Comparison of ENCODE assay signal across 16 cellular contexts in the genomic region with DNA sequence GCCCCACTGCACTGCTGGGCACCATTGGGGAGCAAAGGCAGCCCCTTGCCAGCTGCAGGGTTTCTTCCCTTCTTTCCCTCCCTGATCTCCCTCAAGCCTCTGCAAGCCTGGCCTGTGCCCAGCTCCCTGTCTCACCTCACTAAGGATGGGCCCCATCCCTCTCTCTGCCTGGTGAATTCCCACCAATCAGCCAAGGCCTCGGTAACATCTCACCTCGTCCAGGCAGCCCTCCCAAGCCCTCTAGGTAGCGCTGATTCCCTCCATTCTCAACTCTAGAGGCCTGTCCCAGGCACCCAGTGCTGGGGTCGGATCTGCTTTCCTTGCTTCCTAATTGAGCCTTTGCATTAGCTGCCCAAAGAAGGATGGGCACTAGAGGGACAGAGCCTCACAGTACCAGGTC.
DNase-seq lines count a peak whose midpoint lies in the region; ATAC-seq and TF ChIP-seq lines count a peak whose summit lies in the region.
"Had no signal": no experiment of that assay in that cellular context is flagged by ENCODE, and none has a peak within 500 bp of the region (broad histone marks: within the 10 kb centered on the region; RNA-seq: fewer than 3 reads in every experiment).

No MANE protein-coding gene starts in this region.

- no peaks in the 10 kb centered on the region for H3K4me1 Mint-ChIP-seq in stimulated activated naive CD8-positive, alpha-beta T cell treated with anti-CD3 and anti-CD28 coated beads, Interleukin-15, amount 100 ng/mL, for 72 hours
- peaks cover 50% of the 10 kb centered on the region for H3K4me1 Mint-ChIP-seq in mesothelial cell of epicardium
- H3K4me1 Mint-ChIP-seq in activated T-cell treated with anti-CD3 and anti-CD28 coated beads, Interleukin-2, amount 50 U/mL, for 24 hours (ENCODE audit: low read depth) = no peaks in the 10 kb centered on the region

- peaks cover 15% of the 10 kb centered on the region for H3K27me3 Mint-ChIP-seq in stimulated activated naive CD8-positive, alpha-beta T cell treated with anti-CD3 and anti-CD28 coated beads, Interleukin-15, amount 100 ng/mL, for 72 hours
- no peaks in the 10 kb centered on the region for H3K27me3 Mint-ChIP-seq in mesothelial cell of epicardium (ENCODE audit: low read depth)
- peaks cover 15% of the 10 kb centered on the region for H3K27me3 Mint-ChIP-seq in activated T-cell treated with anti-CD3 and anti-CD28 coated beads, Interleukin-2, amount 50 U/mL, for 24 hours

- no peaks in the 10 kb centered on the region for H3K36me3 Mint-ChIP-seq in mesothelial cell of epicardium
- no peaks in the 10 kb centered on the region for H3K36me3 Mint-ChIP-seq in activated T-cell treated with anti-CD3 and anti-CD28 coated beads, Interleukin-2, amount 50 U/mL, for 24 hours (ENCODE audit: low read depth)

- peak overlapping the region in 1 of 2 donors; percentile 76 for H3K27ac Mint-ChIP-seq in stimulated activated naive CD8-positive, alpha-beta T cell treated with anti-CD3 and anti-CD28 coated beads, Interleukin-15, amount 100 ng/mL, for 72 hours
- H3K27ac Mint-ChIP-seq in mesothelial cell of epicardium = peak overlapping the region; percentile 97
- no peak overlapping the region for H3K27ac Mint-ChIP-seq in activated T-cell treated with anti-CD3 and anti-CD28 coated beads, Interleukin-2, amount 50 U/mL, for 24 hours
- H3K27ac Mint-ChIP-seq: CD4-positive, alpha-beta T cell had no signal

- DNase-seq in stimulated activated naive CD8-positive, alpha-beta T cell treated with anti-CD3 and anti-CD28 coated beads, Interleukin-15, amount 100 ng/mL, for 72 hours = no peak
- DNase-seq in stimulated activated naive CD8-positive, alpha-beta T cell treated with anti-CD3 and anti-CD28 coated beads, Interleukin-15, Interleukin-2, amounts not matched to agents 100 U/mL and 50 U/mL, for 24 hours = no peak
- DNase-seq in mesothelial cell of epicardium (ENCODE audit: low spot score in 2 of 2, unreplicated experiment in 2 of 2) (no peak), sciatic nerve (ENCODE audit: low spot score) (no peak), ecto neural progenitor cell (ENCODE audit: low spot score) (no peak)
- no peak for DNase-seq in activated T-cell treated with anti-CD3 and anti-CD28 coated beads, Interleukin-2, amount 50 U/mL, for 24 hours
- DNase-seq: AML-193; Caco-2; CD4-positive, alpha-beta T cell; HCEC 1CT; IMR-90 had no signal

- no peak for TF ChIP-seq CTCF in mesothelial cell of epicardium (IDR thresholded peaks at IDR 0.05; ENCODE audit: unreplicated experiment)

- intact Hi-C loops in sciatic nerve (cut with DNase I) = no loop called here

- H3K9me3 Mint-ChIP-seq in stimulated activated naive CD8-positive, alpha-beta T cell treated with anti-CD3 and anti-CD28 coated beads, Interleukin-15, amount 100 ng/mL, for 72 hours = no peaks in the 10 kb centered on the region
- no peaks in the 10 kb centered on the region for H3K9me3 Mint-ChIP-seq in mesothelial cell of epicardium
- H3K9me3 Mint-ChIP-seq in activated T-cell treated with anti-CD3 and anti-CD28 coated beads, Interleukin-2, amount 50 U/mL, for 24 hours = no peaks in the 10 kb centered on the region
- H3K9me3 Mint-ChIP-seq: CD4-positive, alpha-beta T cell had no signal

- peak overlapping the region; percentile 72 for H3K27ac ChIP-seq in cingulate gyrus (ENCODE audit: low read depth, low read length)
- H3K27ac ChIP-seq: 22Rv1, A549, C4-2B had no signal

- H3K4me3 Mint-ChIP-seq in stimulated activated naive CD8-positive, alpha-beta T cell treated with anti-CD3 and anti-CD28 coated beads, Interleukin-15, amount 100 ng/mL, for 72 hours = no peak overlapping the region
- H3K4me3 Mint-ChIP-seq in mesothelial cell of epicardium = no peak overlapping the region
- H3K4me3 Mint-ChIP-seq in activated T-cell treated with anti-CD3 and anti-CD28 coated beads, Interleukin-2, amount 50 U/mL, for 24 hours = no peak overlapping the region
- H3K4me3 Mint-ChIP-seq: CD4-positive, alpha-beta T cell had no signal

- peak; percentile 7 for ATAC-seq in stimulated activated naive CD8-positive, alpha-beta T cell treated with anti-CD3 and anti-CD28 coated beads, Interleukin-15, amount 100 ng/mL, for 72 hours
- no peak for ATAC-seq in stimulated activated naive CD8-positive, alpha-beta T cell treated with anti-CD3 and anti-CD28 coated beads, Interleukin-15, Interleukin-2, amounts not matched to agents 100 U/mL and 50 U/mL, for 24 hours
- ATAC-seq in sciatic nerve = no peak
- no peak for ATAC-seq in GM18858 (IDR thresholded peaks at IDR 0.05; ENCODE audit: unreplicated experiment)
- ATAC-seq: A549 had no signal
